Comparison of ENCODE assay signal across 9 cellular contexts in genomic region chr19:19900574-19901444, GRCh38. TPM values are rescaled to one million over a fixed set of nuclear protein-coding genes. Genes with fewer than 3 reads are reported as not detected.
DNase-seq lines count a peak whose midpoint lies in the region; ATAC-seq, FAIRE-seq and TF ChIP-seq lines count a peak whose summit lies in the region.
"Had no signal": no experiment of that assay in that cellular context is flagged by ENCODE, and none has a peak within 500 bp of the region (broad histone marks: within the 10 kb centered on the region; RNA-seq: fewer than 3 reads in every experiment).

Gene ZNF93, plus strand, starts transcription at chr19:19900946. Its CDS starts 143 bp downstream, at chr19:19901089.

- peak within 1 kb of the TSS; percentile 67 for H3K4me2 ChIP-seq in HepG2 (ENCODE audit: low read depth, low read length)

- BruUV-seq in HepG2 (replicated peaks; lab: Mats Ljungman, UMichigan): no TSS peak

- ATAC-seq in GM18867 (IDR thresholded peaks at IDR 0.05; ENCODE audit: unreplicated experiment): peak; percentile 91
- ATAC-seq in HG03139 (IDR thresholded peaks at IDR 0.05; ENCODE audit: unreplicated experiment): peak; percentile 85
- ATAC-seq in HepG2: peak; percentile 95

- CTCF ChIA-PET in activated CD4-positive, alpha-beta memory T cell treated with anti-CD3 and anti-CD28 coated beads for 36 hours (lab: Charles Lee): interaction anchor here (0.6 to 2.1 kb wide), 7 partner anchors 26 to 410 kb away, joined by 3 to 7 read pairs (median 3); partner anchors contain the start of genes ZNF253 and ZNF506
- CTCF ChIA-PET in HepG2 (lab: Yijun Ruan, JAX; ENCODE audit: low intra/inter-chr PET ratio, low total read pairs): no interaction called here

- H3K27ac ChIP-seq in dorsolateral prefrontal cortex: peak within 1 kb of the TSS in 24 of 59 donors; percentile 19 to 79 (median 52)
- H3K27ac ChIP-seq in HepG2 (ENCODE audit: extremely low read length, insufficient read depth, low read length): no peak within 1 kb of the TSS

- no peaks in the 10 kb centered on the region for H3K79me2 ChIP-seq in HepG2 (ENCODE audit: insufficient read depth, low read length)

- H3K4me1 ChIP-seq in HepG2 (ENCODE audit: insufficient read depth, low read length): no peaks in the 10 kb centered on the region

- no peaks in the 10 kb centered on the region for H3K36me3 ChIP-seq in HepG2 (replicated peaks in 1 of 2; ENCODE audit: control insufficient read depth in 1 of 2, insufficient read depth in 2 of 2, low read length in 2 of 2)

- peaks cover 37% of the 10 kb centered on the region for H3K9me3 Mint-ChIP-seq in activated CD4-positive, alpha-beta memory T cell treated with anti-CD3 and anti-CD28 coated beads for 36 hours

- H3K4me1 Mint-ChIP-seq in activated CD4-positive, alpha-beta memory T cell treated with anti-CD3 and anti-CD28 coated beads for 36 hours (ENCODE audit: low read depth): peaks cover 35% of the 10 kb centered on the region

- no peak within 1 kb of the TSS for H2AFZ ChIP-seq in HepG2 (ENCODE audit: low read length)

- H3K4me3 ChIP-seq in dorsolateral prefrontal cortex (peak within 1 kb of the TSS; percentile 54 to 91 (median 74)), HepG2 (replicated peaks in 1 of 3; ENCODE audit: insufficient read depth in 1 of 3, low read depth in 2 of 3, low read length in 3 of 3) (peak within 1 kb of the TSS; percentile 4 to 59 (median 33); a peak in 5 of 6 replicates)

- peaks cover 34% of the 10 kb centered on the region for H3K36me3 Mint-ChIP-seq in activated CD4-positive, alpha-beta memory T cell treated with anti-CD3 and anti-CD28 coated beads for 36 hours

- peak within 1 kb of the TSS; percentile 98 for H3K4me3 Mint-ChIP-seq in activated CD4-positive, alpha-beta memory T cell treated with anti-CD3 and anti-CD28 coated beads for 36 hours

- peaks cover 83% of the 10 kb centered on the region for H3K9me3 ChIP-seq in HepG2 (ENCODE audit: low read length)

- intact Hi-C loops in activated CD4-positive, alpha-beta memory T cell treated with anti-CD3 and anti-CD28 coated beads for 36 hours (cut with micrococcal nuclease): loop anchor here (1.0 to 2.0 kb wide), 6 partner anchors 28 to 232 kb away; partner anchors contain the start of genes ZNF101, ZNF14 and ZNF506
- intact Hi-C loops in dorsolateral prefrontal cortex (cut with DNase I): loop anchor here in 1 of 2 donors (2.0 kb wide), 1 partner anchor 34 kb away; no protein-coding TSS in a partner anchor
- intact Hi-C loops in HepG2 (cut with micrococcal nuclease; ENCODE audit: unreplicated experiment): no loop called here

- peak in 1 of 2 experiments; percentile 41; a peak in 1 of 4 replicates for TF ChIP-seq POLR2A in HepG2 (IDR thresholded peaks at IDR 0.05; ENCODE audit: insufficient read depth in 1 of 2, low read depth in 2 of 2, low read length in 2 of 2)

- DNase-seq in A172 (ENCODE audit: low spot score) (peak; percentile 94), NCI-H510A (lab: John Stamatoyannopoulos, UW) (peak; percentile 91), dorsolateral prefrontal cortex (peak; percentile 79 to 96 (median 93)), HepG2 (ENCODE audit: low spot score) (peak; percentile 59)
- DNase-seq in activated CD4-positive, alpha-beta memory T cell treated with anti-CD3 and anti-CD28 coated beads for 36 hours: peak; percentile 96
- peak; percentile 85 for DNase-seq in stimulated activated CD4-positive, alpha-beta T cell treated with anti-CD3 and anti-CD28 coated beads, Interleukin-2, amount 100 ng/mL, for 4 hours (ENCODE audit: low read depth)

- peak within 1 kb of the TSS; percentile 96 for H3K27ac Mint-ChIP-seq in activated CD4-positive, alpha-beta memory T cell treated with anti-CD3 and anti-CD28 coated beads for 36 hours

- no peak within 1 kb of the TSS for H3K9ac ChIP-seq in HepG2 (ENCODE audit: insufficient read depth, low read depth, low read length)

- no peak for TF ChIP-seq EP300 in HepG2 (IDR thresholded peaks at IDR 0.05; ENCODE audit: low read depth in 2 of 2, low read length in 2 of 2)
- TF ChIP-seq EP300 in HepG2 (CRISPR knock-in tag; IDR thresholded peaks at IDR 0.05; ENCODE audit: borderline replicate concordance): no peak

- no peak for FAIRE-seq in HepG2 (lab: Jason Lieb, UNC)
- FAIRE-seq: G401.6 had no signal

- TF ChIP-seq CTCF in dorsolateral prefrontal cortex (IDR thresholded peaks at IDR 0.05 in 54 of 56, conservative IDR thresholded peaks at IDR 0.05 in 2 of 56; ENCODE audit: low read depth in 1 of 56, partially characterized antibody in 56 of 56) (peak in 4 of 56 donors; percentile 9 to 32 (median 16)), HepG2 (CRISPR knock-in tag; IDR thresholded peaks at IDR 0.05) (no peak)

- in situ Hi-C loops in HepG2 (cut with HindIII; ENCODE audit: extremely low pct_ligation_motif_present, low pct_unique_long_range_greater_than_20kb): no loop called here

- POLR2A ChIA-PET in activated CD4-positive, alpha-beta memory T cell treated with anti-CD3 and anti-CD28 coated beads for 36 hours (lab: Charles Lee): interaction anchor here (0.7 to 3.3 kb wide), 10 partner anchors 10 to 232 kb away, joined by 3 to 31 read pairs (median 4); partner anchors contain the start of genes ZNF101, ZNF253 and ZNF506
- POLR2A ChIA-PET in HepG2 (lab: Yijun Ruan, JAX): interaction anchor here (1.1 kb wide), 1 partner anchor 35 kb away, joined by 3 read pairs; the partner anchor contains the start of gene ZNF253

- no peaks in the 10 kb centered on the region for H3K27me3 ChIP-seq in dorsolateral prefrontal cortex
- no peaks in the 10 kb centered on the region for H3K27me3 ChIP-seq in HepG2 (ENCODE audit: control insufficient read depth in 1 of 2, insufficient read depth in 2 of 2, low read length in 2 of 2)

- no peaks in the 10 kb centered on the region for H3K27me3 Mint-ChIP-seq in activated CD4-positive, alpha-beta memory T cell treated with anti-CD3 and anti-CD28 coated beads for 36 hours

- no peak for TF ChIP-seq RAD21 in HepG2 (CRISPR knock-in tag; IDR thresholded peaks at IDR 0.05)

- no peaks in the 10 kb centered on the region for H4K20me1 ChIP-seq in HepG2 (ENCODE audit: insufficient read depth, low read length)

- 51% methylated on average over 33 of the region's 38 CpGs for WGBS in HepG2 (ENCODE audit: low lambda C conversion rate)

TF ChIP-seq in HepG2, 621 proteins besides CTCF, POLR2A, EP300 and RAD21 (continues in another document):
- TF ChIP-seq SSRP1 (CRISPR knock-in tag; IDR thresholded peaks at IDR 0.05): no peak
- TF ChIP-seq TCF12 (IDR thresholded peaks at IDR 0.05): no peak
- TF ChIP-seq TCF12 (CRISPR knock-in tag; IDR thresholded peaks at IDR 0.05): no peak
- TF ChIP-seq SAP130 (CRISPR knock-in tag; IDR thresholded peaks at IDR 0.05; ENCODE audit: low read depth): peak; percentile 33; the same call in 1 of the 2 replicates
- peak; percentile 76 for TF ChIP-seq NFYC (CRISPR knock-in tag; IDR thresholded peaks at IDR 0.05)
- peak; percentile 78 for TF ChIP-seq PBX2 (CRISPR knock-in tag; IDR thresholded peaks at IDR 0.05)
- TF ChIP-seq TFDP2 (CRISPR knock-in tag; IDR thresholded peaks at IDR 0.05): peak; percentile 38; the same call in 1 of the 2 replicates
- TF ChIP-seq SP2 (CRISPR knock-in tag; IDR thresholded peaks at IDR 0.05): peak; percentile 72

RNA-seq across cellular contexts. Expression of gene ZNF93, which starts in this region (rescaled TPM):
- total RNA-seq in A172 (2014; rRNA removed; shearing (Covaris generic)): 5.3 and 6.8 TPM in 2 replicates
- total RNA-seq in activated CD4-positive, alpha-beta memory T cell treated with anti-CD3 and anti-CD28 coated beads for 36 hours: 10 to 100 TPM; 15.6 to 17.0 TPM
- 1 to 10 TPM; 1.4 to 8.7 (median 3.6) TPM for total RNA-seq in dorsolateral prefrontal cortex
- total RNA-seq in HepG2 (2016; rRNA removed; fragmentation: Illumina TruSeq; extraction: Trizol): 0.66 and 1.0 TPM in 2 replicates
- total RNA-seq in HepG2 (2016; cell fraction: cytosol; rRNA removed; fragmentation: Illumina TruSeq; extraction: Trizol; ENCODE audit: low read depth): 0.30 and 0.35 TPM in 2 replicates
- total RNA-seq in HepG2 (2016; cell fraction: insoluble cytoplasmic fraction; rRNA removed; fragmentation: Illumina TruSeq; extraction: Trizol): 0.61 and 0.97 TPM in 2 replicates
- 0.24 and 0.56 TPM in 2 replicates for total RNA-seq in HepG2 (2016; cell fraction: membrane; rRNA removed; fragmentation: Illumina TruSeq; extraction: Trizol)
- 0.40 and 0.97 TPM in 2 replicates for total RNA-seq in HepG2 (2016; cell fraction: nucleus; rRNA removed; fragmentation: Illumina TruSeq; extraction: Trizol)
- 0.25 and 0.49 TPM in 2 replicates for polyA plus RNA-seq in HepG2 (2011; rRNA removed)
- 0.24 and 0.35 TPM in 2 replicates for polyA plus RNA-seq in HepG2 (2011; cell fraction: cytosol; rRNA removed)
- polyA plus RNA-seq in HepG2 (2011; cell fraction: nucleus; rRNA removed): 0.32 and 0.40 TPM in 2 replicates
- 0.40 and 0.59 TPM in 2 replicates for polyA plus RNA-seq in HepG2 (2012)
- polyA plus RNA-seq in HepG2 (2016; cell fraction: cytosol; fragmentation: Illumina TruSeq; extraction: Trizol; ENCODE audit: low read depth): 0.07 and 0.24 TPM in 2 replicates
- polyA plus RNA-seq in HepG2 (2016; cell fraction: insoluble cytoplasmic fraction; fragmentation: Illumina TruSeq; extraction: Trizol; ENCODE audit: low read depth): 0.87 and 1.4 TPM in 2 replicates
- polyA plus RNA-seq in HepG2 (2016; cell fraction: membrane; fragmentation: Illumina TruSeq; extraction: Trizol; ENCODE audit: low read depth): 0.13 and 0.23 TPM in 2 replicates
- 0.73 and 1.4 TPM in 2 replicates for polyA plus RNA-seq in HepG2 (2016; cell fraction: nucleus; fragmentation: Illumina TruSeq; extraction: Trizol; ENCODE audit: insufficient read depth, low read depth)
- 0.07 and 0.24 TPM in 2 replicates for polyA minus RNA-seq in HepG2 (2011; rRNA and poly(A)+ RNA removed; ENCODE audit: low replicate concordance)
- polyA minus RNA-seq in HepG2 (2011; cell fraction: cytosol; rRNA and poly(A)+ RNA removed): not detected in 2 replicates
- 1.4 and 2.0 TPM in 2 replicates for polyA minus RNA-seq in HepG2 (2011; cell fraction: nucleus; rRNA and poly(A)+ RNA removed)
